28 cellular contexts compared by ENCODE assay signal in the genomic region with DNA sequence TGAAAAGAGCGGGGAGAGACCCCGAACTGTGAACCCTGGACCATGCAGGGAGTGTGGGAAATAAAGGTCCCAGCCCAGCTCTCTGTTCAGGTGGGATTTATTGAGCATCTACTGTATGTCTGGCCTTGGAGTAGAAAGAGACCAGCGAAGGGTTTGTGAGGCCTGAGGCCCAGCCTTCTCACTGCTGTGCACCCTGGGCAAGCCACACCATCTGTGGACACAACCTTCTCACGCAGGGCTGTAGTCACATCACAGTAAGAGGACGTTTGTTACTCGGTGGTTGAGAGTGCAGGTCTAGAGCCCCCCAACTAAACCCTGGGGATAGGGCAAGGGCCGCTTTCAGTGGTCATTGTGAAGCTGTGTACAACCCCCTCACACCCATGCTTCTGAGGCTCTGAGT. TPM values are rescaled to one million over a fixed set of nuclear protein-coding genes. Genes with fewer than 3 reads are reported as not detected.
DNase-seq lines count a peak whose midpoint lies in the region; ATAC-seq and TF ChIP-seq lines count a peak whose summit lies in the region.
"Had no signal": no experiment of that assay in that cellular context is flagged by ENCODE, and none has a peak within 500 bp of the region (broad histone marks: within the 10 kb centered on the region; RNA-seq: fewer than 3 reads in every experiment).

No MANE protein-coding gene starts in this region.

- H3K36me3 ChIP-seq in body of pancreas (replicated peaks in 1 of 2; ENCODE audit: insufficient read depth in 1 of 2, low read depth in 2 of 2) = no peaks in the 10 kb centered on the region
- no peaks in the 10 kb centered on the region for H3K36me3 ChIP-seq in lower lobe of right lung
- H3K36me3 ChIP-seq: esophagus muscularis mucosa, gastroesophageal sphincter had no signal

- WGBS in body of pancreas, 2 donors = 80 to 84% methylated on average over 7 of the region's 7 CpGs

- H3K36me3 Mint-ChIP-seq in activated T-cell treated with anti-CD3 and anti-CD28 coated beads, Interleukin-2, amount 50 U/mL, for 72 hours (ENCODE audit: insufficient read depth in 2 of 2) = no peaks in the 10 kb centered on the region
- H3K36me3 Mint-ChIP-seq: activated naive CD4-positive, alpha-beta T cell treated with anti-CD3 and anti-CD28 coated beads, Interleukin-2, amount 50 U/mL, for 72 hours; brain; naive B cell; stimulated activated naive B cell treated with anti-CD40 and anti-IgM and Interleukin-4, amounts not matched to agents 10 μg/mL and 1 μg/mL and 100 μg/mL, for 72 hours; type B pancreatic cell had no signal

- intact Hi-C loops in body of pancreas (cut with DNase I) (no loop called here), lower lobe of right lung (cut with DNase I) (no loop called here)

- no peak overlapping the region for H3K4me3 Mint-ChIP-seq in activated T-cell treated with anti-CD3 and anti-CD28 coated beads, Interleukin-2, amount 50 U/mL, for 72 hours
- H3K4me3 Mint-ChIP-seq: activated T-helper 1 cell treated with anti-CD3 and anti-CD28 coated beads, Interleukin-12 subunit alpha, Interleukin-12 subunit beta, Interleukin-2, Interleukin-4 antibody, amounts not matched to agents 30 ng/mL and 10 ng/mL and 1 ng/mL, durations not matched to agents 14 hours and 24 hours and 36 hours; effector memory CD8-positive, alpha-beta T cell; naive B cell; stimulated activated naive B cell treated with anti-CD40 and anti-IgM and Interleukin-4, amounts not matched to agents 10 μg/mL and 1 μg/mL and 100 μg/mL, for 72 hours; type B pancreatic cell had no signal

- H3K27ac ChIP-seq in body of pancreas = no peak overlapping the region
- no peak overlapping the region for H3K27ac ChIP-seq in lower lobe of right lung
- H3K27ac ChIP-seq in substantia nigra (ENCODE audit: low read depth, low read length, poor library complexity, severe bottlenecking) = peak overlapping the region; percentile 97
- H3K27ac ChIP-seq: A549, esophagus muscularis mucosa, gastroesophageal sphincter had no signal

- TF ChIP-seq POLR2A in body of pancreas (IDR thresholded peaks at IDR 0.05) = no peak

- H3K27me3 Mint-ChIP-seq in activated T-cell treated with anti-CD3 and anti-CD28 coated beads, Interleukin-2, amount 50 U/mL, for 72 hours (ENCODE audit: low read depth) = peaks cover 21% of the 10 kb centered on the region

- no peaks in the 10 kb centered on the region for H3K4me1 Mint-ChIP-seq in activated T-cell treated with anti-CD3 and anti-CD28 coated beads, Interleukin-2, amount 50 U/mL, for 72 hours (ENCODE audit: low read depth)

- peaks cover 32% of the 10 kb centered on the region for H3K4me1 ChIP-seq in body of pancreas
- H3K4me1 ChIP-seq in lower lobe of right lung = no peaks in the 10 kb centered on the region
- H3K4me1 ChIP-seq: A549, gastroesophageal sphincter had no signal

- peak; percentile 11 for DNase-seq in activated T-cell treated with anti-CD3 and anti-CD28 coated beads, Interleukin-2, amount 50 U/mL, for 1 hour
- no peak for DNase-seq in activated T-cell treated with anti-CD3 and anti-CD28 coated beads, Interleukin-2, amount 50 U/mL, for 72 hours
- peak in 3 of 4 donors; percentile 2 to 4 (median 2) for DNase-seq in body of pancreas
- DNase-seq in lower lobe of right lung = peak; percentile 6
- DNase-seq in substantia nigra (lab: John Stamatoyannopoulos, UW) = no peak
- DNase-seq in stimulated activated CD4-positive, alpha-beta T cell treated with anti-CD3 and anti-CD28 coated beads, Interleukin-4, amount 100 ng/mL, for 1 hour = no peak
- DNase-seq in NCI-H82 treated with DMSO at 0.1 percent for 48 hours (lab: John Stamatoyannopoulos, UW; ENCODE audit: unreplicated experiment) = no peak
- DNase-seq: activated CD4-positive, alpha-beta T cell treated with anti-CD3 and anti-CD28 coated beads for 1 hour; COR-L47; DMS79 treated with DMSO at 0.1 percent for 48 hours; effector memory CD8-positive, alpha-beta T cell; Karpas-422; kidney glomerular epithelial cell; mesenchymal stem cell; naive B cell; NCI-H1694; NCI-H2171; stimulated activated CD4-positive, alpha-beta T cell treated with anti-CD3 and anti-CD28 coated beads, Interleukin-1b, Interleukin-23, amount 100 ng/mL, for 48 hours; stimulated activated naive B cell treated with anti-CD40 and anti-IgM and Interleukin-4, amounts not matched to agents 10 μg/mL and 1 μg/mL and 100 μg/mL, for 72 hours; SW 1271 had no signal

- no peak overlapping the region for H3K27ac Mint-ChIP-seq in activated T-cell treated with anti-CD3 and anti-CD28 coated beads, Interleukin-2, amount 50 U/mL, for 72 hours
- H3K27ac Mint-ChIP-seq: activated naive CD4-positive, alpha-beta T cell treated with anti-CD3 and anti-CD28 coated beads, Interleukin-2, amount 50 U/mL, for 72 hours; activated T-helper 1 cell treated with anti-CD3 and anti-CD28 coated beads, Interleukin-12 subunit alpha, Interleukin-12 subunit beta, Interleukin-2, Interleukin-4 antibody, amounts not matched to agents 30 ng/mL and 10 ng/mL and 1 ng/mL, durations not matched to agents 14 hours and 24 hours and 36 hours; effector memory CD8-positive, alpha-beta T cell; naive B cell; stimulated activated naive B cell treated with anti-CD40 and anti-IgM and Interleukin-4, amounts not matched to agents 10 μg/mL and 1 μg/mL and 100 μg/mL, for 72 hours; type B pancreatic cell had no signal

- H3K4me3 ChIP-seq in body of pancreas (no peak overlapping the region), lower lobe of right lung (no peak overlapping the region)
- H3K4me3 ChIP-seq: A549, esophagus muscularis mucosa, gastroesophageal sphincter had no signal

- H3K9me3 Mint-ChIP-seq in activated T-cell treated with anti-CD3 and anti-CD28 coated beads, Interleukin-2, amount 50 U/mL, for 72 hours = no peaks in the 10 kb centered on the region
- H3K9me3 Mint-ChIP-seq: activated naive CD4-positive, alpha-beta T cell treated with anti-CD3 and anti-CD28 coated beads, Interleukin-2, amount 50 U/mL, for 72 hours; activated T-helper 1 cell treated with anti-CD3 and anti-CD28 coated beads, Interleukin-12 subunit alpha, Interleukin-12 subunit beta, Interleukin-2, Interleukin-4 antibody, amounts not matched to agents 30 ng/mL and 10 ng/mL and 1 ng/mL, durations not matched to agents 14 hours and 24 hours and 36 hours; effector memory CD8-positive, alpha-beta T cell; stimulated activated naive B cell treated with anti-CD40 and anti-IgM and Interleukin-4, amounts not matched to agents 10 μg/mL and 1 μg/mL and 100 μg/mL, for 72 hours; type B pancreatic cell had no signal

- TF ChIP-seq CTCF in body of pancreas (IDR thresholded peaks at IDR 0.05) = no peak
- TF ChIP-seq CTCF in lower lobe of right lung (IDR thresholded peaks at IDR 0.05) = no peak

- ATAC-seq in activated T-cell treated with anti-CD3 and anti-CD28 coated beads, Interleukin-2, amount 50 U/mL, for 72 hours (replicated peaks in 1 of 2) = no peak
- ATAC-seq in body of pancreas = no peak
- no peak for ATAC-seq in lower lobe of right lung
- no peak for ATAC-seq in HG02623 (IDR thresholded peaks at IDR 0.05; ENCODE audit: unreplicated experiment)
- ATAC-seq: A549; activated naive CD4-positive, alpha-beta T cell treated with anti-CD3 and anti-CD28 coated beads, Interleukin-2, amount 50 U/mL, for 72 hours; effector memory CD8-positive, alpha-beta T cell; gastroesophageal sphincter; stimulated activated naive B cell treated with anti-CD40 and anti-IgM and Interleukin-4, amounts not matched to agents 10 μg/mL and 1 μg/mL and 100 μg/mL, for 72 hours had no signal

- H3K27me3 ChIP-seq in body of pancreas (no peaks in the 10 kb centered on the region), lower lobe of right lung (ENCODE audit: low read depth) (peaks cover 13% of the 10 kb centered on the region)

- H3K9me3 ChIP-seq in body of pancreas = no peaks in the 10 kb centered on the region
- H3K9me3 ChIP-seq in lower lobe of right lung = no peaks in the 10 kb centered on the region
- H3K9me3 ChIP-seq: A549, esophagus muscularis mucosa, gastroesophageal sphincter had no signal

RNA-seq across cellular contexts. Expression of a gene that starts 18.2 kb away (rescaled TPM):
- total RNA-seq in activated T-cell treated with anti-CD3 and anti-CD28 coated beads, Interleukin-2, amount 50 U/mL, for 72 hours = under 1 TPM; 0.53 to 0.55 TPM
- total RNA-seq in body of pancreas (10 to 100 TPM in 1 of 2 donors, 1 to 10 TPM in 1; 8.0 to 16.2 TPM), lower lobe of right lung (2.4 TPM)

Comparison
In these comparisons a context has a peak if more than half of its experiments do, and no peak if none do; other contexts are left out.
1. DNase-seq: peak in activated T-cell treated with anti-CD3 and anti-CD28 coated beads, Interleukin-2, amount 50 U/mL, for 1 hour (single experiment), body of pancreas (3 of 4) and lower lobe of right lung (single experiment); none in activated T-cell treated with anti-CD3 and anti-CD28 coated beads, Interleukin-2, amount 50 U/mL, for 72 hours (0 of 2), substantia nigra (0 of 49), stimulated activated CD4-positive, alpha-beta T cell treated with anti-CD3 and anti-CD28 coated beads, Interleukin-4, amount 100 ng/mL, for 1 hour (single experiment) and NCI-H82 treated with DMSO at 0.1 percent for 48 hours (single experiment).